1 cellular context compared by ENCODE assay signal in the genomic region with DNA sequence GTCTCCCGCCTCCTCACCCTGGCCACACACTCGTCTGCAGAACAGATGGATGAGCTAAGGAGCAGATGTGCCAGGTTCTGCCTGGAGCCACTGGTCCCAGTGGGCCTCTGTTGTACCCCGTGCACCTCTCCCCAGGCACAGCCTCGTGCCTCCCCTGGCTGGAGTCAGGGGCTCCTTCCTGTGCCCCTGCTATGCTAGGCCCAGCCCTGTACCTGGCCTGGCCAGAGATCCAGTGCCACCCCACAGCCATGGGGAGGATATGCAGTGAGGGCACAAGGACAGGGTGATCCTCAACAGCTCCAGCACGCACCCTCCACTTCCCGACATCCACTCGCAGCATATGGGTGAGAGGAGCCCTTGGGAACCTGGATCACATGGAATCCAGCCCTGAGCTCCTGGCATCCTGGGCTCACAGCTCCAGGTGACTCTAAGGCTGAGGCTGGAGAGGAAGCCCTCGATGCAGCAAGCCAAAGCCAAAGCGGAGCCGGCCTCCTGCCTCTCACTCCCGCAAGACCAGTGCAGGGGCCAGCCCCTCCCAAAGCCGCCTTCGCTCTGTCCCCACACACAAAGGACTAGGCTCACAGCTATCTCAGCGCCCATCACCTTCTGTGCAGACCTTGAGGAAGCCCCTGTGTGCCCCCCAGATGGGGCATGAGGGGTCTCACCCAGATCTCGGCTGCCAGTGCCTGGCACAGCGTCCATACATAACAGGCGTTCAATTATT.
TF ChIP-seq lines count a peak whose summit lies in the region.

No MANE protein-coding gene starts in this region.

TF ChIP-seq in HepG2, 621 proteins besides CTCF, POLR2A, EP300 and RAD21:
- no peak for TF ChIP-seq ZNF282 (IDR thresholded peaks at IDR 0.05; ENCODE audit: partially characterized antibody)
- TF ChIP-seq, protein P1, sequence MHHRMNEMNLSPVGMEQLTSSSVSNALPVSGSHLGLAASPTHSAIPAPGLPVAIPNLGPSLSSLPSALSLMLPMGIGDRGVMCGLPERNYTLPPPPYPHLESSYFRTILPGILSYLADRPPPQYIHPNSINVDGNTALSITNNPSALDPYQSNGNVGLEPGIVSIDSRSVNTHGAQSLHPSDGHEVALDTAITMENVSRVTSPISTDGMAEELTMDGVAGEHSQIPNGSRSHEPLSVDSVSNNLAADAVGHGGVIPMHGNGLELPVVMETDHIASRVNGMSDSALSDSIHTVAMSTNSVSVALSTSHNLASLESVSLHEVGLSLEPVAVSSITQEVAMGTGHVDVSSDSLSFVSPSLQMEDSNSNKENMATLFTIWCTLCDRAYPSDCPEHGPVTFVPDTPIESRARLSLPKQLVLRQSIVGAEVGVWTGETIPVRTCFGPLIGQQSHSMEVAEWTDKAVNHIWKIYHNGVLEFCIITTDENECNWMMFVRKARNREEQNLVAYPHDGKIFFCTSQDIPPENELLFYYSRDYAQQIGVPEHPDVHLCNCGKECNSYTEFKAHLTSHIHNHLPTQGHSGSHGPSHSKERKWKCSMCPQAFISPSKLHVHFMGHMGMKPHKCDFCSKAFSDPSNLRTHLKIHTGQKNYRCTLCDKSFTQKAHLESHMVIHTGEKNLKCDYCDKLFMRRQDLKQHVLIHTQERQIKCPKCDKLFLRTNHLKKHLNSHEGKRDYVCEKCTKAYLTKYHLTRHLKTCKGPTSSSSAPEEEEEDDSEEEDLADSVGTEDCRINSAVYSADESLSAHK (CRISPR knock-in tag; IDR thresholded peaks at IDR 0.05; ENCODE audit: borderline replicate concordance) = no peak
- no peak for TF ChIP-seq GATAD1 (CRISPR knock-in tag; IDR thresholded peaks at IDR 0.05)
- no peak for TF ChIP-seq TBL1XR1 (IDR thresholded peaks at IDR 0.05; ENCODE audit: borderline replicate concordance, low read length, partially characterized antibody)
TF ChIP-seq in HepG2: peak in this region for 0.
